In the genomic region with DNA sequence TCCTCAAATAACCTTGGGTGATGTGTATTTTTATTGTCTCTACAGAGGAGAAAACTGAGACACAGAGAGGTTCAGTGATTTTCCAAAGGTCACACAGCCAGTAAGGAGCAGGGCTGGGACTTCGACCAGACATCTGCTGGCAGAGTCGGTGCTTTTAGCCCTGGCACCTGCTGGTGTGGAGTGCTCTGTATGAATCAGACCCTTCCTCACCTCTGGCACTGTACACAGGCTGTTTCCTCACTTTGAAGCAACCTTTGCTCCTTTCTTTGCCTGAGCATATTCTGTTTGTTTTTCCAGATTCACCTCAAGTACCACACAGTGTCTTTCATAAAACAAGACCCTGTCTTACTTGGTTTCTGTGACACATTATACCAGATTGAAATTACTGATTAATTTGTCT, we compare ENCODE assay signal across 1 cellular context.
TF ChIP-seq lines count a peak whose summit lies in the region.

No MANE protein-coding gene starts in this region.

TF ChIP-seq in HepG2, 621 proteins besides CTCF, POLR2A, EP300 and RAD21 (continued from another document):
- TF ChIP-seq NFE2L1 (CRISPR knock-in tag; IDR thresholded peaks at IDR 0.05; ENCODE audit: borderline replicate concordance): no peak
- TF ChIP-seq, protein P1, sequence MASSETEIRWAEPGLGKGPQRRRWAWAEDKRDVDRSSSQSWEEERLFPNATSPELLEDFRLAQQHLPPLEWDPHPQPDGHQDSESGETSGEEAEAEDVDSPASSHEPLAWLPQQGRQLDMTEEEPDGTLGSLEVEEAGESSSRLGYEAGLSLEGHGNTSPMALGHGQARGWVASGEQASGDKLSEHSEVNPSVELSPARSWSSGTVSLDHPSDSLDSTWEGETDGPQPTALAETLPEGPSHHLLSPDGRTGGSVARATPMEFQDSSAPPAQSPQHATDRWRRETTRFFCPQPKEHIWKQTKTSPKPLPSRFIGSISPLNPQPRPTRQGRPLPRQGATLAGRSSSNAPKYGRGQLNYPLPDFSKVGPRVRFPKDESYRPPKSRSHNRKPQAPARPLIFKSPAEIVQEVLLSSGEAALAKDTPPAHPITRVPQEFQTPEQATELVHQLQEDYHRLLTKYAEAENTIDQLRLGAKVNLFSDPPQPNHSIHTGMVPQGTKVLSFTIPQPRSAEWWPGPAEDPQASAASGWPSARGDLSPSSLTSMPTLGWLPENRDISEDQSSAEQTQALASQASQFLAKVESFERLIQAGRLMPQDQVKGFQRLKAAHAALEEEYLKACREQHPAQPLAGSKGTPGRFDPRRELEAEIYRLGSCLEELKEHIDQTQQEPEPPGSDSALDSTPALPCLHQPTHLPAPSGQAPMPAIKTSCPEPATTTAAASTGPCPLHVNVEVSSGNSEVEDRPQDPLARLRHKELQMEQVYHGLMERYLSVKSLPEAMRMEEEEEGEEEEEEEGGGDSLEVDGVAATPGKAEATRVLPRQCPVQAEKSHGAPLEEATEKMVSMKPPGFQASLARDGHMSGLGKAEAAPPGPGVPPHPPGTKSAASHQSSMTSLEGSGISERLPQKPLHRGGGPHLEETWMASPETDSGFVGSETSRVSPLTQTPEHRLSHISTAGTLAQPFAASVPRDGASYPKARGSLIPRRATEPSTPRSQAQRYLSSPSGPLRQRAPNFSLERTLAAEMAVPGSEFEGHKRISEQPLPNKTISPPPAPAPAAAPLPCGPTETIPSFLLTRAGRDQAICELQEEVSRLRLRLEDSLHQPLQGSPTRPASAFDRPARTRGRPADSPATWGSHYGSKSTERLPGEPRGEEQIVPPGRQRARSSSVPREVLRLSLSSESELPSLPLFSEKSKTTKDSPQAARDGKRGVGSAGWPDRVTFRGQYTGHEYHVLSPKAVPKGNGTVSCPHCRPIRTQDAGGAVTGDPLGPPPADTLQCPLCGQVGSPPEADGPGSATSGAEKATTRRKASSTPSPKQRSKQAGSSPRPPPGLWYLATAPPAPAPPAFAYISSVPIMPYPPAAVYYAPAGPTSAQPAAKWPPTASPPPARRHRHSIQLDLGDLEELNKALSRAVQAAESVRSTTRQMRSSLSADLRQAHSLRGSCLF (CRISPR knock-in tag; IDR thresholded peaks at IDR 0.05; ENCODE audit: borderline replicate concordance): no peak
- TF ChIP-seq, protein P2, sequence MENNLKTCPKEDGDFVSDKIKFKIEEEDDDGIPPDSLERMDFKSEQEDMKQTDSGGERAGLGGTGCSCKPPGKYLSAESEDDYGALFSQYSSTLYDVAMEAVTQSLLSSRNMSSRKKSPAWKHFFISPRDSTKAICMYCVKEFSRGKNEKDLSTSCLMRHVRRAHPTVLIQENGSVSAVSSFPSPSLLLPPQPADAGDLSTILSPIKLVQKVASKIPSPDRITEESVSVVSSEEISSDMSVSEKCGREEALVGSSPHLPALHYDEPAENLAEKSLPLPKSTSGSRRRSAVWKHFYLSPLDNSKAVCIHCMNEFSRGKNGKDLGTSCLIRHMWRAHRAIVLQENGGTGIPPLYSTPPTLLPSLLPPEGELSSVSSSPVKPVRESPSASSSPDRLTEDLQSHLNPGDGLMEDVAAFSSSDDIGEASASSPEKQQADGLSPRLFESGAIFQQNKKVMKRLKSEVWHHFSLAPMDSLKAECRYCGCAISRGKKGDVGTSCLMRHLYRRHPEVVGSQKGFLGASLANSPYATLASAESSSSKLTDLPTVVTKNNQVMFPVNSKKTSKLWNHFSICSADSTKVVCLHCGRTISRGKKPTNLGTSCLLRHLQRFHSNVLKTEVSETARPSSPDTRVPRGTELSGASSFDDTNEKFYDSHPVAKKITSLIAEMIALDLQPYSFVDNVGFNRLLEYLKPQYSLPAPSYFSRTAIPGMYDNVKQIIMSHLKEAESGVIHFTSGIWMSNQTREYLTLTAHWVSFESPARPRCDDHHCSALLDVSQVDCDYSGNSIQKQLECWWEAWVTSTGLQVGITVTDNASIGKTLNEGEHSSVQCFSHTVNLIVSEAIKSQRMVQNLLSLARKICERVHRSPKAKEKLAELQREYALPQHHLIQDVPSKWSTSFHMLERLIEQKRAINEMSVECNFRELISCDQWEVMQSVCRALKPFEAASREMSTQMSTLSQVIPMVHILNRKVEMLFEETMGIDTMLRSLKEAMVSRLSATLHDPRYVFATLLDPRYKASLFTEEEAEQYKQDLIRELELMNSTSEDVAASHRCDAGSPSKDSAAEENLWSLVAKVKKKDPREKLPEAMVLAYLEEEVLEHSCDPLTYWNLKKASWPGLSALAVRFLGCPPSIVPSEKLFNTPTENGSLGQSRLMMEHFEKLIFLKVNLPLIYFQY (CRISPR knock-in tag; IDR thresholded peaks at IDR 0.05; ENCODE audit: borderline replicate concordance): no peak
- TF ChIP-seq MAFG (CRISPR knock-in tag; IDR thresholded peaks at IDR 0.05): no peak
- TF ChIP-seq, protein P3, sequence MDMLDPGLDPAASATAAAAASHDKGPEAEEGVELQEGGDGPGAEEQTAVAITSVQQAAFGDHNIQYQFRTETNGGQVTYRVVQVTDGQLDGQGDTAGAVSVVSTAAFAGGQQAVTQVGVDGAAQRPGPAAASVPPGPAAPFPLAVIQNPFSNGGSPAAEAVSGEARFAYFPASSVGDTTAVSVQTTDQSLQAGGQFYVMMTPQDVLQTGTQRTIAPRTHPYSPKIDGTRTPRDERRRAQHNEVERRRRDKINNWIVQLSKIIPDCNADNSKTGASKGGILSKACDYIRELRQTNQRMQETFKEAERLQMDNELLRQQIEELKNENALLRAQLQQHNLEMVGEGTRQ (IDR thresholded peaks at IDR 0.05; ENCODE audit: low read depth, low read length): no peak; the same call in 1 of the 2 replicates
- TF ChIP-seq, protein P3 (CRISPR knock-in tag; IDR thresholded peaks at IDR 0.05; ENCODE audit: borderline replicate concordance): no peak
- TF ChIP-seq, protein P4, sequence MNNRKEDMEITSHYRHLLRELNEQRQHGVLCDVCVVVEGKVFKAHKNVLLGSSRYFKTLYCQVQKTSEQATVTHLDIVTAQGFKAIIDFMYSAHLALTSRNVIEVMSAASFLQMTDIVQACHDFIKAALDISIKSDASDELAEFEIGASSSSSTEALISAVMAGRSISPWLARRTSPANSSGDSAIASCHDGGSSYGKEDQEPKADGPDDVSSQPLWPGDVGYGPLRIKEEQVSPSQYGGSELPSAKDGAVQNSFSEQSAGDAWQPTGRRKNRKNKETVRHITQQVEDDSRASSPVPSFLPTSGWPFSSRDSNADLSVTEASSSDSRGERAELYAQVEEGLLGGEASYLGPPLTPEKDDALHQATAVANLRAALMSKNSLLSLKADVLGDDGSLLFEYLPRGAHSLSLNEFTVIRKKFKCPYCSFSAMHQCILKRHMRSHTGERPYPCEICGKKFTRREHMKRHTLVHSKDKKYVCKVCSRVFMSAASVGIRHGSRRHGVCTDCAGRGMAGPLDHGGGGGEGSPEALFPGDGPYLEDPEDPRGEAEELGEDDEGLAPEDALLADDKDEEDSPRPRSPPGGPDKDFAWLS (CRISPR knock-in tag; IDR thresholded peaks at IDR 0.05; ENCODE audit: borderline replicate concordance): no peak
- TF ChIP-seq ZNF430 (CRISPR knock-in tag; IDR thresholded peaks at IDR 0.05): no peak
- TF ChIP-seq ATM (IDR thresholded peaks at IDR 0.05; ENCODE audit: borderline replicate concordance): no peak
- TF ChIP-seq, protein P5, sequence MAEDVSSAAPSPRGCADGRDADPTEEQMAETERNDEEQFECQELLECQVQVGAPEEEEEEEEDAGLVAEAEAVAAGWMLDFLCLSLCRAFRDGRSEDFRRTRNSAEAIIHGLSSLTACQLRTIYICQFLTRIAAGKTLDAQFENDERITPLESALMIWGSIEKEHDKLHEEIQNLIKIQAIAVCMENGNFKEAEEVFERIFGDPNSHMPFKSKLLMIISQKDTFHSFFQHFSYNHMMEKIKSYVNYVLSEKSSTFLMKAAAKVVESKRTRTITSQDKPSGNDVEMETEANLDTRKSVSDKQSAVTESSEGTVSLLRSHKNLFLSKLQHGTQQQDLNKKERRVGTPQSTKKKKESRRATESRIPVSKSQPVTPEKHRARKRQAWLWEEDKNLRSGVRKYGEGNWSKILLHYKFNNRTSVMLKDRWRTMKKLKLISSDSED (CRISPR knock-in tag; IDR thresholded peaks at IDR 0.05): no peak
- no peak for TF ChIP-seq ARNT2 (CRISPR knock-in tag; IDR thresholded peaks at IDR 0.05; ENCODE audit: low read depth)
- TF ChIP-seq ZNF136 (CRISPR knock-in tag; IDR thresholded peaks at IDR 0.05; ENCODE audit: low read depth): 0 out of 2 replicates have a peak, but pooled peaks have one; percentile 28
- TF ChIP-seq FOXA3 (CRISPR knock-in tag; IDR thresholded peaks at IDR 0.05): peak; percentile 85
- TF ChIP-seq SMYD3 (CRISPR knock-in tag; IDR thresholded peaks at IDR 0.05): no peak
- TF ChIP-seq, protein P6, sequence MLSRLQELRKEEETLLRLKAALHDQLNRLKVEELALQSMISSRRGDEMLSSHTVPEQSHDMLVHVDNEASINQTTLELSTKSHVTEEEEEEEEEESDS (CRISPR knock-in tag; IDR thresholded peaks at IDR 0.05; ENCODE audit: borderline replicate concordance): no peak
